9 cellular contexts compared by ENCODE assay signal in the genomic region with DNA sequence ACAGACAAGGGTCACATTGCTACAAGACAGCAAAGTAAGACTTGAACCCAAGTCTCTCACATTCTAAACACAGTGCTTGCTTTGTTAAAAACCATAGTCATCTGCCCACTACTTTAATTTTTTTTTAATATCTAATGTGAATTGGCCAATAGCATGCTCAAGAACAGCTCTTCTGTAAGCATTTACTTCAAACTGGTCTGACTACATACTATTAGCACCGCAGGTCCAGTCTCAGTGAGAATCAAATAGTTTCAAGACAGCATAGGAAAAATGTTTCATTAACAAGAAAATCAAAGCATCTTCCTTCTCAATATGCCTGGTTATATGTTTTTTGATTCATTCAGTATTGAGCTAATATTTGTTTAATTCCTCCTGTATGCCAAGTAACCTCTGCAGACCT.
"Had no signal": no experiment of that assay in that cellular context is flagged by ENCODE, and none has a peak within 500 bp of the region (broad histone marks: within the 10 kb centered on the region; RNA-seq: fewer than 3 reads in every experiment).

No MANE protein-coding gene starts in this region.

- H3K27ac ChIP-seq: GM23248, HL-60 had no signal

- DNase-seq: GM23248, GOT3, H7, HFFc6, KBM-7 had no signal

- ATAC-seq: HCT116, HepG2 had no signal

- H3K36me3 ChIP-seq: HAP-1 had no signal

- H3K9me3 ChIP-seq: HAP-1 had no signal

- H3K4me3 ChIP-seq: GM23248, HAP-1 had no signal
